10 cellular contexts compared by ENCODE assay signal in the genomic region with DNA sequence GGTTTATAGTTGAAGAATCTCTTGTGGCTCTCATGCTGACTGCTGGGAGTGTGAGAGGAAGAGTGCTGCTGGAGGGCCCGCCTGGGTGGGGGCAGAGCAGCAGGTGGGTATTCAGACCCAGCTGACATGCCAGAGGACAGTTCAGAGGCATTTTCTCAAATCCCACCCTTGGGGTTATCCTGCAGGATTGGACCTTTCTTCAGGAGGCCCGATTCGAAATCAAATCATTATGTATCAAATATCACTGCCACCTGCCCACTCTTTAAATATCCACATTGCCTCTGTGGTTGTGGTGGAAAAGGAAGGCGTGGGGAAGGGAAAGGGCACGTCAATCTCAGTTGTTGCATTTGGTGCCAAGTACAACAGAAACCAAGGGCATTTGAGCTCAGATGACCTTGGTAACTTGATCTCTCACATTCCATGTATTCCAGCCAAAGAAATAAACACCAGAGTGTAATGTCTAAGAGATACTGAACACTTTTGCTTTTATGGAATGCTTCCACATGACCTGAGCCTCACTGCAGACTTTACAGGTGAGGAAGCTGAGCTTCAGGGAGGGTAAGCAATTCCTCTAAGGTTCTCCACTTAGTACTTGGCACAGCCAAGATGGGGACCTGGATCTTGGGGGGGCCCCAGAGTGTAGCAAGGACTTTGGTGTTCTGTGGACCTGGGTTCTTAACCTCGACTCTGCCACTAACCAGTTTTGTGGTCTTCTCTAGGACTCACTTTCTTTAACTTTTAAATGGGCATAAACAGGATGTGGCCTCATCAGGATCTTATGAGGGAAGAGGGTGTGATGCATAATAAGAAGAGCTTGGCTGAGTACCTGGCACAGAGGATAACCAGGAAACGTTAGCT.
DNase-seq lines count a peak whose midpoint lies in the region; ATAC-seq and TF ChIP-seq lines count a peak whose summit lies in the region.
"Had no signal": no experiment of that assay in that cellular context is flagged by ENCODE, and none has a peak within 500 bp of the region (broad histone marks: within the 10 kb centered on the region; RNA-seq: fewer than 3 reads in every experiment).

No MANE protein-coding gene starts in this region.

- H3K4me1 Mint-ChIP-seq in activated CD8-positive, alpha-beta T cell treated with anti-CD3 and anti-CD28 coated beads for 36 hours (ENCODE audit: low read depth): peaks cover 38% of the 10 kb centered on the region
- H3K4me1 Mint-ChIP-seq in activated T-cell treated with anti-CD3 and anti-CD28 coated beads, Interleukin-2, amount 50 U/mL, for 24 hours (ENCODE audit: low read depth): peaks cover 42% of the 10 kb centered on the region

- no peaks in the 10 kb centered on the region for H3K9me3 Mint-ChIP-seq in activated CD8-positive, alpha-beta T cell treated with anti-CD3 and anti-CD28 coated beads for 36 hours
- no peaks in the 10 kb centered on the region for H3K9me3 Mint-ChIP-seq in activated T-cell treated with anti-CD3 and anti-CD28 coated beads, Interleukin-2, amount 50 U/mL, for 24 hours

- no peak overlapping the region for H3K4me3 ChIP-seq in skin epidermis
- H3K4me3 ChIP-seq: SK-N-MC had no signal

- no peaks in the 10 kb centered on the region for H3K27me3 Mint-ChIP-seq in activated CD8-positive, alpha-beta T cell treated with anti-CD3 and anti-CD28 coated beads for 36 hours
- no peaks in the 10 kb centered on the region for H3K27me3 Mint-ChIP-seq in activated T-cell treated with anti-CD3 and anti-CD28 coated beads, Interleukin-2, amount 50 U/mL, for 24 hours

- CTCF ChIA-PET in activated CD8-positive, alpha-beta T cell treated with anti-CD3 and anti-CD28 coated beads for 36 hours (lab: Charles Lee): interaction anchor here (1.0 kb wide), 1 partner anchor 180 kb away, joined by 3 read pairs; no protein-coding TSS in a partner anchor

- POLR2A ChIA-PET in activated CD8-positive, alpha-beta T cell treated with anti-CD3 and anti-CD28 coated beads for 36 hours (lab: Charles Lee): interaction anchor here (0.7 to 0.8 kb wide), 2 partner anchors 30 to 43 kb away, joined by 3 read pairs; no protein-coding TSS in a partner anchor

- H3K4me3 Mint-ChIP-seq in activated CD8-positive, alpha-beta T cell treated with anti-CD3 and anti-CD28 coated beads for 36 hours: no peak overlapping the region
- no peak overlapping the region for H3K4me3 Mint-ChIP-seq in activated T-cell treated with anti-CD3 and anti-CD28 coated beads, Interleukin-2, amount 50 U/mL, for 24 hours

- H3K36me3 Mint-ChIP-seq in activated CD8-positive, alpha-beta T cell treated with anti-CD3 and anti-CD28 coated beads for 36 hours (ENCODE audit: low read depth): peaks cover 8% of the 10 kb centered on the region
- peaks cover 11% of the 10 kb centered on the region for H3K36me3 Mint-ChIP-seq in activated T-cell treated with anti-CD3 and anti-CD28 coated beads, Interleukin-2, amount 50 U/mL, for 24 hours (ENCODE audit: low read depth)

- no peak for TF ChIP-seq CTCF in activated CD8-positive, alpha-beta T cell treated with anti-CD3 and anti-CD28 coated beads for 36 hours (IDR thresholded peaks at IDR 0.05)

- intact Hi-C loops in activated CD8-positive, alpha-beta T cell treated with anti-CD3 and anti-CD28 coated beads for 36 hours (cut with micrococcal nuclease): no loop called here
- intact Hi-C loops in left ventricle myocardium superior (cut with micrococcal nuclease): loop anchor here (5.0 kb wide), 1 partner anchor 46 kb away; no protein-coding TSS in a partner anchor

- peak overlapping the region in 12 of 21 experiments; percentile 14 to 79 (median 60) for H3K27ac ChIP-seq in skin epidermis
- H3K27ac ChIP-seq: SK-N-MC had no signal

- peak; percentile 35 for ATAC-seq in activated CD8-positive, alpha-beta T cell treated with anti-CD3 and anti-CD28 coated beads for 36 hours
- ATAC-seq in left ventricle myocardium superior: peak; percentile 72
- no peak for ATAC-seq in HG02870 (IDR thresholded peaks at IDR 0.05; ENCODE audit: unreplicated experiment)

- peak overlapping the region; percentile 44 for H3K27ac Mint-ChIP-seq in activated CD8-positive, alpha-beta T cell treated with anti-CD3 and anti-CD28 coated beads for 36 hours
- no peak overlapping the region for H3K27ac Mint-ChIP-seq in activated T-cell treated with anti-CD3 and anti-CD28 coated beads, Interleukin-2, amount 50 U/mL, for 24 hours

- DNase-seq in HS-27A (ENCODE audit: low read depth): peak; percentile 40
- peak; percentile 21 for DNase-seq in activated CD8-positive, alpha-beta T cell treated with anti-CD3 and anti-CD28 coated beads for 36 hours
- DNase-seq in left ventricle myocardium superior: no peak
- no peak for DNase-seq in GM19240 (ENCODE audit: insufficient read length, low spot score)
- no peak for DNase-seq in activated T-cell treated with anti-CD3 and anti-CD28 coated beads, Interleukin-2, amount 50 U/mL, for 24 hours
- DNase-seq in activated T-cell treated with anti-CD3 and anti-CD28 coated beads, Interleukin-2, amount 50 U/mL, for 1 hour: no peak
- DNase-seq: effector CD4-positive, alpha-beta T cell had no signal

Comparison
In these comparisons a context has a peak if more than half of its experiments do, and no peak if none do; other contexts are left out.
1. DNase-seq: peak in HS-27A (single experiment) and activated CD8-positive, alpha-beta T cell treated with anti-CD3 and anti-CD28 coated beads for 36 hours (single experiment); none in left ventricle myocardium superior (single experiment), GM19240 (single experiment), activated T-cell treated with anti-CD3 and anti-CD28 coated beads, Interleukin-2, amount 50 U/mL, for 24 hours (single experiment) and activated T-cell treated with anti-CD3 and anti-CD28 coated beads, Interleukin-2, amount 50 U/mL, for 1 hour (single experiment).